8 cellular contexts compared by ENCODE assay signal in the genomic region with DNA sequence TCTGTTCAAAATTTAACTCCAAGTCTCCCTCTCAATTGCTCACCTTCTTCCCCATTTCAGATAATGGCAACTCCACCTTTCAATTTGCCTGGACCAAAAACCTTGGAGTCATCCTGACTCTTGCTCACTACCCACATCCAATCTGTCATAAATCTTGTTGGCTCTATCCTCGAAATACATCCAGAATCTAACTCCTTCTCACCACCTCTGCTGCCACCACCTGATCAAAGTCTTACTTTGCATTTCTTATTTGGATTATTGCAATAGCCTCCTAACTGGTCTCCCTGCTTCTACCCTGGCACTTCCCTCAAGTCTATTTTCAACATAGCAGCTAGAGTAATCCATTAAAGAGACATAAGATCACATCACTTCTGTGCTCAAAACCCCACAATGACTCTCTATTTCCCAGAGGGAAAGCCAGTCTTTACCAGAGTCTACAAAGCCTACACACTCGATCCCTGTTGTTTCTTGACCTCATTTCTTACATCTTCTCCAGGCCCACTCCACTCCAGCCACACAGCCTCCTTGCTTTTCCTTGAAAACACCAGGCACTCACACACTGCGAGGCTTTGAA.
DNase-seq lines count a peak whose midpoint lies in the region; ATAC-seq and TF ChIP-seq lines count a peak whose summit lies in the region.

No MANE protein-coding gene starts in this region.

- no peaks in the 10 kb centered on the region for H3K36me3 ChIP-seq in OCI-LY1 (ENCODE audit: insufficient read depth, low read length)

- no peaks in the 10 kb centered on the region for H3K27me3 Mint-ChIP-seq in activated T-cell treated with anti-CD3 and anti-CD28 coated beads, Interleukin-2, amount 50 U/mL, for 72 hours (ENCODE audit: low read depth)
- H3K27me3 Mint-ChIP-seq in activated naive CD8-positive, alpha-beta T cell treated with anti-CD3 and anti-CD28 coated beads, Interleukin-2, amount 50 U/mL, for 24 hours = no peaks in the 10 kb centered on the region

- no peak for DNase-seq in AG09319 (ENCODE audit: extremely low read depth, low read depth)
- peak; percentile 64 for DNase-seq in fibroblast of the aortic adventitia (ENCODE audit: low read depth)
- no peak for DNase-seq in activated T-cell treated with anti-CD3 and anti-CD28 coated beads, Interleukin-2, amount 50 U/mL, for 72 hours
- no peak for DNase-seq in NCI-H2081 treated with DMSO at 0.1 percent for 48 hours (lab: John Stamatoyannopoulos, UW)
- DNase-seq in activated naive CD8-positive, alpha-beta T cell treated with anti-CD3 and anti-CD28 coated beads, Interleukin-2, amount 50 U/mL, for 24 hours = no peak

- peak; percentile 63 for ATAC-seq in GM18868 (IDR thresholded peaks at IDR 0.05; ENCODE audit: unreplicated experiment)
- no peak for ATAC-seq in GM21360 (IDR thresholded peaks at IDR 0.05; ENCODE audit: unreplicated experiment)
- no peak for ATAC-seq in activated T-cell treated with anti-CD3 and anti-CD28 coated beads, Interleukin-2, amount 50 U/mL, for 72 hours (replicated peaks in 1 of 2)
- no peak for ATAC-seq in activated naive CD8-positive, alpha-beta T cell treated with anti-CD3 and anti-CD28 coated beads, Interleukin-2, amount 50 U/mL, for 24 hours

- no peaks in the 10 kb centered on the region for H3K27me3 ChIP-seq in OCI-LY1 (ENCODE audit: insufficient read depth, low read length)

- H3K4me1 ChIP-seq in OCI-LY1 (ENCODE audit: insufficient read depth, low read length, severe bottlenecking) = no peaks in the 10 kb centered on the region

- H3K4me2 ChIP-seq in OCI-LY1 (ENCODE audit: low read length) = no peak overlapping the region

- H4K20me1 ChIP-seq in OCI-LY1 (ENCODE audit: insufficient read depth, low read length) = no peaks in the 10 kb centered on the region

- no peak overlapping the region for H3K9ac ChIP-seq in OCI-LY1 (ENCODE audit: low read length)

- no peaks in the 10 kb centered on the region for H3K36me3 Mint-ChIP-seq in activated T-cell treated with anti-CD3 and anti-CD28 coated beads, Interleukin-2, amount 50 U/mL, for 72 hours (ENCODE audit: insufficient read depth in 2 of 2)
- H3K36me3 Mint-ChIP-seq in activated naive CD8-positive, alpha-beta T cell treated with anti-CD3 and anti-CD28 coated beads, Interleukin-2, amount 50 U/mL, for 24 hours (ENCODE audit: low read depth) = no peaks in the 10 kb centered on the region

- no peaks in the 10 kb centered on the region for H3K9me3 ChIP-seq in OCI-LY1 (ENCODE audit: low read length)

- H3K4me3 Mint-ChIP-seq in activated T-cell treated with anti-CD3 and anti-CD28 coated beads, Interleukin-2, amount 50 U/mL, for 72 hours = no peak overlapping the region
- H3K4me3 Mint-ChIP-seq in activated naive CD8-positive, alpha-beta T cell treated with anti-CD3 and anti-CD28 coated beads, Interleukin-2, amount 50 U/mL, for 24 hours = no peak overlapping the region

- no peak overlapping the region for H3K27ac ChIP-seq in OCI-LY1 (ENCODE audit: low read depth, low read length, poor library complexity, severe bottlenecking)

- H3K4me3 ChIP-seq in OCI-LY1 (ENCODE audit: low read depth, low read length, poor library complexity, severe bottlenecking) = no peak overlapping the region
- H3K4me3 ChIP-seq in fibroblast of the aortic adventitia (ENCODE audit: low read depth, low read length) = no peak overlapping the region

- H2AFZ ChIP-seq in OCI-LY1 (ENCODE audit: low read length) = no peak overlapping the region

- no peaks in the 10 kb centered on the region for H3F3A ChIP-seq in OCI-LY1 (ENCODE audit: insufficient read depth, low read length)

- H3K27ac Mint-ChIP-seq in activated T-cell treated with anti-CD3 and anti-CD28 coated beads, Interleukin-2, amount 50 U/mL, for 72 hours = no peak overlapping the region
- H3K27ac Mint-ChIP-seq in activated naive CD8-positive, alpha-beta T cell treated with anti-CD3 and anti-CD28 coated beads, Interleukin-2, amount 50 U/mL, for 24 hours = no peak overlapping the region

- H3K79me2 ChIP-seq in OCI-LY1 (ENCODE audit: insufficient read depth, low read length) = no peaks in the 10 kb centered on the region

- TF ChIP-seq CTCF in AG09319 (IDR thresholded peaks at IDR 0.05; ENCODE audit: low read depth, low read length) = peak; percentile 29
- TF ChIP-seq CTCF in OCI-LY1 (IDR thresholded peaks at IDR 0.05; ENCODE audit: low read length) = peak; percentile 27; the same call in 1 of the 2 replicates
- peak; percentile 33 for TF ChIP-seq CTCF in fibroblast of the aortic adventitia (IDR thresholded peaks at IDR 0.05; ENCODE audit: insufficient read depth, low read length)

- H3K9me2 ChIP-seq in OCI-LY1 (ENCODE audit: low read depth, low read length) = no peaks in the 10 kb centered on the region

- no peaks in the 10 kb centered on the region for H3K4me1 Mint-ChIP-seq in activated T-cell treated with anti-CD3 and anti-CD28 coated beads, Interleukin-2, amount 50 U/mL, for 72 hours (ENCODE audit: low read depth)
- H3K4me1 Mint-ChIP-seq in activated naive CD8-positive, alpha-beta T cell treated with anti-CD3 and anti-CD28 coated beads, Interleukin-2, amount 50 U/mL, for 24 hours = no peaks in the 10 kb centered on the region

- no peaks in the 10 kb centered on the region for H3K9me3 Mint-ChIP-seq in activated T-cell treated with anti-CD3 and anti-CD28 coated beads, Interleukin-2, amount 50 U/mL, for 72 hours
- no peaks in the 10 kb centered on the region for H3K9me3 Mint-ChIP-seq in activated naive CD8-positive, alpha-beta T cell treated with anti-CD3 and anti-CD28 coated beads, Interleukin-2, amount 50 U/mL, for 24 hours
